ENCODE assay signal across 19 cellular contexts in the genomic region with DNA sequence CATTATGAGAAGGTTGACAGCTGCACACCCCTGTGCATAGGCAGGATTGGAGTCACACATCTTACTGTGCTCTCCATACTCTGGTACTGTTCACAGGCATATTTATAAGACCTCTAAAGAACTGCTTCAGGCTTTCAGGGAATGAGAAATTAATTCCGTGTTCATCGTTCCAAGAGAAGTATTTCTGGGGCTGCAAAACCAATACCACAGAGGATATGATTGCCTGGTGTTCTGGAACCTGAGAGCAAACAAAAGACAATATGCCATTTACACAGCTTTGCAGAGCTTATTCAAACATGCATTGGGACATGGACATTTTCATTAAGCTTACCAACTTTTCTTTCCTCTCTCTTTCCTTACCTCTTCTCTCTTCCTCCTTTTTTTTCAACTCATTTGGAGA.
"Had no signal": no experiment of that assay in that cellular context is flagged by ENCODE, and none has a peak within 500 bp of the region (broad histone marks: within the 10 kb centered on the region; RNA-seq: fewer than 3 reads in every experiment).

No MANE protein-coding gene starts in this region.

- DNase-seq: activated CD4-positive, alpha-beta memory T cell treated with anti-CD3 and anti-CD28 coated beads, Interleukin-2, amount 10 ng/mL, durations not matched to agents 7 days and 5 days; activated CD4-positive, alpha-beta T cell treated with anti-CD3 and anti-CD28 coated beads for 48 hours; activated CD4-positive, CD25-positive, alpha-beta regulatory T cell; activated CD8-positive, alpha-beta memory T cell treated with anti-CD3 and anti-CD28 coated beads, Interleukin-2, amount 10 ng/mL, durations not matched to agents 7 days and 5 days; activated naive CD8-positive, alpha-beta T cell treated with anti-CD3 and anti-CD28 coated beads for 36 hours; amniotic stem cell; body of pancreas; caudate nucleus; gastrocnemius medialis; heart left ventricle; kidney glomerular epithelial cell; left ventricle myocardium inferior; mammary epithelial cell; occipital lobe; small intestine; stimulated activated CD4-positive, alpha-beta T cell treated with anti-CD3 and anti-CD28 coated beads, Interleukin-4, amount 100 ng/mL, for 1 hour; stimulated activated naive CD8-positive, alpha-beta T cell treated with anti-CD3 and anti-CD28 coated beads, Interleukin-15, amount 100 ng/mL, for 72 hours; T-helper 9 cell had no signal

- H3K9me3 ChIP-seq: body of pancreas, gastrocnemius medialis, left ventricle myocardium inferior, suprapubic skin had no signal

- ATAC-seq: activated CD8-positive, alpha-beta memory T cell treated with anti-CD3 and anti-CD28 coated beads, Interleukin-2, amount 10 ng/mL, durations not matched to agents 7 days and 5 days; body of pancreas; gastrocnemius medialis; heart left ventricle; stimulated activated naive CD8-positive, alpha-beta T cell treated with anti-CD3 and anti-CD28 coated beads, Interleukin-15, amount 100 ng/mL, for 72 hours had no signal

- H3K27me3 ChIP-seq: body of pancreas, gastrocnemius medialis had no signal

- H3K4me3 ChIP-seq: body of pancreas, gastrocnemius medialis, heart left ventricle, left ventricle myocardium inferior, suprapubic skin had no signal

- H3K4me1 ChIP-seq: body of pancreas, gastrocnemius medialis, heart left ventricle, left ventricle myocardium inferior, suprapubic skin had no signal

- H3K36me3 ChIP-seq: gastrocnemius medialis, heart left ventricle, left ventricle myocardium inferior, suprapubic skin had no signal

- H3K27ac ChIP-seq: body of pancreas, gastrocnemius medialis, left ventricle myocardium inferior, suprapubic skin had no signal
